Comparison of ENCODE assay signal across 1 cellular context in genomic region chr16:3264137-3265036, GRCh38.
TF ChIP-seq lines count a peak whose summit lies in the region.

No MANE protein-coding gene starts in this region.

TF ChIP-seq in GM12878, 131 proteins besides CTCF, POLR2A, EP300 and RAD21 (continues in another document):
- TF ChIP-seq ZNF207 (IDR thresholded peaks at IDR 0.05; ENCODE audit: borderline replicate concordance): 0 out of 2 replicates have a peak, but pooled peaks have one; percentile 22
- no peak for TF ChIP-seq NFIC (IDR thresholded peaks at IDR 0.05; ENCODE audit: low read depth, low read length)
- TF ChIP-seq PAX5 (IDR thresholded peaks at IDR 0.05; ENCODE audit: borderline replicate concordance, low read depth, low read length): peak; percentile 28; the same call in 1 of the 2 replicates
- TF ChIP-seq NR2C1 (IDR thresholded peaks at IDR 0.05): peak; percentile 57
- peak; percentile 84 for TF ChIP-seq CHD2 (IDR thresholded peaks at IDR 0.05; ENCODE audit: borderline replicate concordance, low read depth, low read length)
- no peak for TF ChIP-seq ASH2L (IDR thresholded peaks at IDR 0.05; ENCODE audit: borderline replicate concordance, low read depth)
- no peak for TF ChIP-seq ZZZ3 (IDR thresholded peaks at IDR 0.05; ENCODE audit: control insufficient read depth, insufficient read length, low read depth)
- TF ChIP-seq YBX1 (IDR thresholded peaks at IDR 0.05): no peak
- no peak for TF ChIP-seq CHD4 (IDR thresholded peaks at IDR 0.05)
- peak; percentile 18; the same call in 1 of the 2 replicates for TF ChIP-seq ZBTB40 (IDR thresholded peaks at IDR 0.05; ENCODE audit: borderline replicate concordance)
- peak; percentile 95 for TF ChIP-seq NR2F1 (conservative IDR thresholded peaks at IDR 0.05)
- TF ChIP-seq USF2 (IDR thresholded peaks at IDR 0.05; ENCODE audit: borderline replicate concordance, low read depth, low read length): no peak; the same call in none of the 2 replicates
- no peak for TF ChIP-seq STAT3 (IDR thresholded peaks at IDR 0.05; ENCODE audit: low read depth, low read length)
- peak; percentile 69; the same call in 1 of the 2 replicates for TF ChIP-seq POLR2AphosphoS2 (IDR thresholded peaks at IDR 0.05; ENCODE audit: low read depth, low read length)
- TF ChIP-seq SUPT20H (IDR thresholded peaks at IDR 0.05; ENCODE audit: borderline replicate concordance, control insufficient read depth, low read depth, low read length): no peak
- TF ChIP-seq RCOR1 (conservative IDR thresholded peaks at IDR 0.05; ENCODE audit: low read depth, low read length): 0 out of 2 replicates have a peak, but pooled peaks have one; percentile 24
- no peak for TF ChIP-seq CEBPB (IDR thresholded peaks at IDR 0.05; ENCODE audit: borderline replicate concordance in 1 of 2, low read depth in 2 of 2, low read length in 2 of 2)
- TF ChIP-seq TAF1 (IDR thresholded peaks at IDR 0.05; ENCODE audit: borderline replicate concordance, low read depth, low read length): peak; percentile 10; the same call in 1 of the 2 replicates
- 0 out of 2 replicates have a peak, but pooled peaks have one; percentile 19 for TF ChIP-seq CBX5 (IDR thresholded peaks at IDR 0.05; ENCODE audit: low read depth)
- no peak for TF ChIP-seq FOS (IDR thresholded peaks at IDR 0.05; ENCODE audit: borderline replicate concordance, extremely low read depth, insufficient read length)
- peak; percentile 65 to 87 for TF ChIP-seq BHLHE40 (IDR thresholded peaks at IDR 0.05; ENCODE audit: borderline replicate concordance in 1 of 2, low read depth in 2 of 2, low read length in 1 of 2)
- TF ChIP-seq ZNF384 (IDR thresholded peaks at IDR 0.05; ENCODE audit: borderline replicate concordance, low read depth, low read length): no peak
- TF ChIP-seq RELB (IDR thresholded peaks at IDR 0.05; ENCODE audit: low read depth): peak; percentile 8; the same call in 1 of the 2 replicates
- peak; percentile 92 for TF ChIP-seq NKRF (conservative IDR thresholded peaks at IDR 0.05)
- TF ChIP-seq EED (IDR thresholded peaks at IDR 0.05; ENCODE audit: low read depth): no peak
- no peak for TF ChIP-seq FOXM1 (IDR thresholded peaks at IDR 0.05; ENCODE audit: low read depth, low read length)
- peak; percentile 35; the same call in 1 of the 2 replicates for TF ChIP-seq LARP7 (IDR thresholded peaks at IDR 0.05)
- TF ChIP-seq RUNX3 (IDR thresholded peaks at IDR 0.05; ENCODE audit: low read length): no peak; the same call in 1 of the 2 replicates
- TF ChIP-seq NRF1 (conservative IDR thresholded peaks at IDR 0.05; ENCODE audit: low read depth, low read length): peak; percentile 66
- peak; percentile 99 for TF ChIP-seq PKNOX1 (IDR thresholded peaks at IDR 0.05)
- TF ChIP-seq CEBPZ (IDR thresholded peaks at IDR 0.05; ENCODE audit: low read depth, low read length): no peak
- TF ChIP-seq SIN3A (IDR thresholded peaks at IDR 0.05; ENCODE audit: low read depth, low read length): peak; percentile 60; the same call in 1 of the 2 replicates
- TF ChIP-seq MLLT1 (IDR thresholded peaks at IDR 0.05): no peak
- no peak for TF ChIP-seq MEF2B (IDR thresholded peaks at IDR 0.05; ENCODE audit: partially characterized antibody, poor library complexity, severe bottlenecking)
- peak; percentile 6; the same call in 1 of the 2 replicates for TF ChIP-seq YY1 (IDR thresholded peaks at IDR 0.05; ENCODE audit: low read depth, low read length)
- TF ChIP-seq NFXL1 (IDR thresholded peaks at IDR 0.05; ENCODE audit: borderline replicate concordance): no peak
- TF ChIP-seq MTA3 (IDR thresholded peaks at IDR 0.05; ENCODE audit: borderline replicate concordance, low read length): no peak
- no peak for TF ChIP-seq BRCA1 (IDR thresholded peaks at IDR 0.05; ENCODE audit: low read depth, low read length)
- no peak for TF ChIP-seq PRDM15 (CRISPR knock-in tag; IDR thresholded peaks at IDR 0.05)
- TF ChIP-seq NBN (IDR thresholded peaks at IDR 0.05): no peak; the same call in 1 of the 2 replicates
- TF ChIP-seq USF1 (IDR thresholded peaks at IDR 0.05; ENCODE audit: borderline replicate concordance, extremely low read length, insufficient read depth, low read depth, low read length): peak; percentile 38
